ENCODE assay signal across 8 cellular contexts in genomic region chr12:66131067-66131688, GRCh38. TPM values are rescaled to one million over a fixed set of nuclear protein-coding genes. Genes with fewer than 3 reads are reported as not detected.
DNase-seq lines count a peak whose midpoint lies in the region; ATAC-seq and TF ChIP-seq lines count a peak whose summit lies in the region.

No MANE protein-coding gene starts in this region.

- peak overlapping the region; percentile 51 to 95 (median 86) for H3K4me3 ChIP-seq in heart right ventricle
- peak overlapping the region; percentile 74 to 84 for H3K4me3 ChIP-seq in gastroesophageal sphincter
- peak overlapping the region; percentile 68 to 93 (median 78) for H3K4me3 ChIP-seq in skin epidermis

- no peaks in the 10 kb centered on the region for H3K27me3 ChIP-seq in heart right ventricle
- no peaks in the 10 kb centered on the region for H3K27me3 ChIP-seq in gastroesophageal sphincter

- peak overlapping the region in 9 of 10 donors; percentile 27 to 91 (median 83) for H3K27ac ChIP-seq in heart right ventricle
- peak overlapping the region in 3 of 4 donors; percentile 68 to 78 (median 75) for H3K27ac ChIP-seq in gastroesophageal sphincter
- peak overlapping the region in 20 of 21 experiments; percentile 48 to 91 (median 78) for H3K27ac ChIP-seq in skin epidermis

- H3K4me1 ChIP-seq in heart right ventricle: peaks cover 0 to 51% (median 29%) of the 10 kb centered on the region in 9 donors
- peaks cover 0 to 32% (median 11%) of the 10 kb centered on the region in 3 donors for H3K4me1 ChIP-seq in gastroesophageal sphincter

- ATAC-seq in heart right ventricle (peak in 4 of 8 donors; percentile 15 to 25 (median 18)), gastroesophageal sphincter (peak; percentile 7)

- DNase-seq in heart right ventricle (no peak), cardiac septum (ENCODE audit: low spot score) (no peak), SW480 (ENCODE audit: low spot score) (peak; percentile 49), NOMO-1 (lab: John Stamatoyannopoulos, UW; ENCODE audit: unreplicated experiment in 2 of 2) (no peak), SIG-M5 (lab: John Stamatoyannopoulos, UW) (no peak)
- no peak for DNase-seq in stimulated activated CD8-positive, alpha-beta memory T cell treated with anti-CD3 and anti-CD28 coated beads, Interleukin-4, amount 100 ng/mL, for 48 hours

- no peak for TF ChIP-seq EP300 in gastroesophageal sphincter (IDR thresholded peaks at IDR 0.05)

- no peak for TF ChIP-seq POLR2A in gastroesophageal sphincter (IDR thresholded peaks at IDR 0.05)

- TF ChIP-seq CTCF in heart right ventricle (IDR thresholded peaks at IDR 0.05) (no peak), gastroesophageal sphincter (IDR thresholded peaks at IDR 0.05) (no peak)

- no peaks in the 10 kb centered on the region for H3K9me3 ChIP-seq in heart right ventricle
- no peaks in the 10 kb centered on the region for H3K9me3 ChIP-seq in gastroesophageal sphincter

- intact Hi-C loops in heart right ventricle (cut with DNase I): loop anchor here in 1 of 10 donors (5.0 kb wide), 1 partner anchor 171 kb away; the partner anchor contains the start of gene HELB
- intact Hi-C loops in cardiac septum (cut with DNase I): loop anchor here (5.0 kb wide), 1 partner anchor 36 kb away; the partner anchor contains the start of gene TMBIM4

- WGBS in heart right ventricle, 2 donors: 7 to 9% methylated on average over 11 of the region's 11 CpGs
- 5 to 19% methylated on average over 7 to 10 of the region's 11 CpGs for WGBS in gastroesophageal sphincter (ENCODE audit: low coverage in 1 of 2), 2 donors

- H3K36me3 ChIP-seq in heart right ventricle (peaks cover 0 to 36% (median 5%) of the 10 kb centered on the region in 9 donors), gastroesophageal sphincter (peaks cover 2 to 33% of the 10 kb centered on the region in 2 donors)

RNA-seq across cellular contexts. Expression of gene LLPH, which starts 0.6 kb away (rescaled TPM):
- total RNA-seq in heart right ventricle: 10 to 100 TPM; 16.1 to 23.2 (median 18.9) TPM
- 10 to 100 TPM in 1 of 2 donors, 1 to 10 TPM in 1; 9.7 to 35.9 TPM for polyA plus RNA-seq in heart right ventricle
- total RNA-seq in cardiac septum: 25.4 TPM
- 10 to 100 TPM in 2 of 4 donors, 1 to 10 TPM in 2; 5.0 to 17.5 (median 9.5) TPM for total RNA-seq in gastroesophageal sphincter

RNA-seq across cellular contexts. Expression of gene TMBIM4, which starts 38.6 kb away (rescaled TPM):
- total RNA-seq in heart right ventricle (10 to 100 TPM; 54.8 to 79.3 (median 66.0) TPM), cardiac septum (79.5 TPM), gastroesophageal sphincter (100 to 1,000 TPM; 150 to 162 (median 156) TPM)
- polyA plus RNA-seq in heart right ventricle: 100 to 1,000 TPM in 1 of 2 donors, 10 to 100 TPM in 1; 96.2 to 126 TPM

RNA-seq across cellular contexts. Expression of gene IRAK3, which starts 57.8 kb away (rescaled TPM):
- 1 to 10 TPM; 2.8 to 9.3 (median 4.3) TPM for total RNA-seq in heart right ventricle
- polyA plus RNA-seq in heart right ventricle: 1 to 10 TPM; 2.9 to 5.4 TPM
- 3.2 TPM for total RNA-seq in cardiac septum
- total RNA-seq in gastroesophageal sphincter: 10 to 100 TPM in 3 of 4 donors, 1 to 10 TPM in 1; 7.8 to 18.7 (median 14.8) TPM
